In genomic region chr11:71402878-71403277, GRCh38 we compare ENCODE assay signal across 18 cellular contexts.
"Had no signal": no experiment of that assay in that cellular context is flagged by ENCODE, and none has a peak within 500 bp of the region (broad histone marks: within the 10 kb centered on the region; RNA-seq: fewer than 3 reads in every experiment).

No MANE protein-coding gene starts in this region.

- DNase-seq: esophagus squamous epithelium; foreskin fibroblast; glutamatergic neuron; islet precursor cell; left ventricle myocardium inferior; lower lobe of right lung; natural killer cell; nucleus accumbens; ovary; right cardiac atrium; stimulated activated CD4-positive, alpha-beta T cell treated with anti-CD3 and anti-CD28 coated beads, Interleukin-2, amount 100 ng/mL, for 48 hours; stimulated activated naive CD8-positive, alpha-beta T cell treated with anti-CD3 and anti-CD28 coated beads, Interleukin-15, Interleukin-2, amounts not matched to agents 100 U/mL and 50 U/mL, for 24 hours; thyroid gland; upper lobe of left lung had no signal

- H3K27me3 ChIP-seq: ovary, thyroid gland, upper lobe of left lung, vagina had no signal

- H3K4me3 ChIP-seq: esophagus squamous epithelium, gastroesophageal sphincter, left ventricle myocardium inferior, lower lobe of right lung, ovary, smooth muscle cell, suprapubic skin, thyroid gland, upper lobe of left lung, vagina had no signal

- H3K9me3 ChIP-seq: esophagus squamous epithelium, gastroesophageal sphincter, left ventricle myocardium inferior, lower lobe of right lung, ovary, suprapubic skin, thyroid gland, upper lobe of left lung, vagina had no signal

- H3K4me1 ChIP-seq: esophagus squamous epithelium, gastroesophageal sphincter, left ventricle myocardium inferior, lower lobe of right lung, suprapubic skin, thyroid gland, upper lobe of left lung, vagina had no signal

- H3K27ac ChIP-seq: esophagus squamous epithelium, gastroesophageal sphincter, left ventricle myocardium inferior, lower lobe of right lung, ovary, suprapubic skin, thyroid gland, upper lobe of left lung, vagina had no signal

- ATAC-seq: gastroesophageal sphincter; lower lobe of right lung; natural killer cell; right cardiac atrium; stimulated activated naive CD8-positive, alpha-beta T cell treated with anti-CD3 and anti-CD28 coated beads, Interleukin-15, Interleukin-2, amounts not matched to agents 100 U/mL and 50 U/mL, for 24 hours had no signal

- H3K4me2 ChIP-seq: smooth muscle cell had no signal

- H3K36me3 ChIP-seq: esophagus squamous epithelium, gastroesophageal sphincter, left ventricle myocardium inferior, lower lobe of right lung, ovary, suprapubic skin, thyroid gland, upper lobe of left lung, vagina had no signal
